8 cellular contexts compared by ENCODE assay signal in the genomic region with DNA sequence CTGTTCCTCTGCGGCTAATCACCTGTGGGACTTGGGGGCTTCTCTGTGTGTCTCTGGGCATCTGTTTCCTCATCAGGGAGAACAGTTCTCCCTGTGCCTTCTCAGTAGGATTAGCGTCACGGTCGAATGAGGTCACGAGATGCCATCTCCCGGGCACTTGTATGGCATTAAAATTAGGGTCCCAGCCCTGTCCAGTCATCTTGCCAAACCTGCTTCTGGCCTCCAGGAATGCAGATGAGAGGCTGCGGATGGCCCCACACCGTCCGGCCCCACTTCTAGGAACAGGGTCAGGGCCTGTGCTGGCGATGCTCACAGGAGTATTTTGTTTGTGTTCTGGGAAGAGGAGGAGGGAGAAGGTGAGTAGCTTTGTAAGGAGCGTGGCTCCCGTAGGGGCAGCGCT. TPM values are rescaled to one million over a fixed set of nuclear protein-coding genes. Genes with fewer than 3 reads are reported as not detected.
DNase-seq lines count a peak whose midpoint lies in the region; TF ChIP-seq lines count a peak whose summit lies in the region.

No MANE protein-coding gene starts in this region.

- H3K36me3 ChIP-seq in HEK293 (ENCODE audit: control insufficient read depth in 2 of 2, insufficient read depth in 1 of 2, low read length in 2 of 2) (peaks cover 4 to 45% of the 10 kb centered on the region in 2 experiments; a peak in 2 of 3 replicates), SJCRH30 (no peaks in the 10 kb centered on the region), spleen (peaks cover 0 to 51% (median 11%) of the 10 kb centered on the region in 6 donors)

- CTCF ChIA-PET in HEK293 (lab: Yijun Ruan, JAX), result interaction anchor here (0.6 to 4.1 kb wide), 7 partner anchors 8 to 1751 kb away, joined by 3 to 21 read pairs (median 4); no protein-coding TSS in a partner anchor

- DNase-seq in SJCRH30, result peak in 1 of 2 experiments; percentile 10
- peak; percentile 67 for DNase-seq in islet precursor cell
- DNase-seq in spleen, result no peak
- no peak for DNase-seq in activated CD8-positive, alpha-beta memory T cell treated with anti-CD3 and anti-CD28 coated beads, Interleukin-2, amount 50 U/mL, for 48 hours
- no peak for DNase-seq in kidney glomerular epithelial cell (lab: John Stamatoyannopoulos, UW)
- DNase-seq in T1000 (lab: John Stamatoyannopoulos, UW), result no peak
- no peak for DNase-seq in inferior parietal cortex (ENCODE audit: extremely low spot score)

- H3K4me1 ChIP-seq in HEK293 (ENCODE audit: control insufficient read depth, insufficient read depth, low read length) (peaks cover 11% of the 10 kb centered on the region), SJCRH30 (peaks cover 12% of the 10 kb centered on the region), spleen (peaks cover 31 to 43% (median 41%) of the 10 kb centered on the region in 6 donors)

- whole genome bisulfite sequencing in spleen, 5 donors, result 79 to 93% (median 83%) methylated on average over 10 to 13 of the region's 13 CpGs

- intact Hi-C loops in spleen (cut with DNase I; ENCODE audit: low total_unique reads), result no loop called here

- no peak overlapping the region for H3K4me3 ChIP-seq in HEK293 (ENCODE audit: low read depth, low read length)
- peak overlapping the region; percentile 37; the same call in 1 of the 2 replicates for H3K4me3 ChIP-seq in SJCRH30
- peak overlapping the region in 1 of 8 donors; percentile 18 for H3K4me3 ChIP-seq in spleen

- H3K9me3 ChIP-seq in HEK293 (ENCODE audit: control insufficient read depth, insufficient read depth, low read depth, low read length) (no peaks in the 10 kb centered on the region), SJCRH30 (replicated peaks) (no peaks in the 10 kb centered on the region), spleen (no peaks in the 10 kb centered on the region)

- no peak for TF ChIP-seq POLR2A in spleen (IDR thresholded peaks at IDR 0.05)

- H3K27ac ChIP-seq in HEK293 (ENCODE audit: extremely low read depth, low read depth, low read length) (peak overlapping the region; percentile 83), SJCRH30 (peak overlapping the region; percentile 83), spleen (peak overlapping the region in 7 of 8 donors; percentile 58 to 94 (median 85))

- POLR2A ChIA-PET in HEK293 (lab: Yijun Ruan, JAX), result interaction anchor here (1.3 to 2.7 kb wide), 3 partner anchors 29 to 49 kb away, joined by 3 to 11 read pairs (median 4); no protein-coding TSS in a partner anchor

- H3K27me3 ChIP-seq in SJCRH30, result no peaks in the 10 kb centered on the region
- no peaks in the 10 kb centered on the region for H3K27me3 ChIP-seq in spleen (replicated peaks in 1 of 7)

- TF ChIP-seq CTCF in HEK293 (tag by site-specific recombination; IDR thresholded peaks at IDR 0.05) (no peak), spleen (IDR thresholded peaks at IDR 0.05 in 8 of 11, conservative IDR thresholded peaks at IDR 0.05 in 3 of 11) (no peak)

TF ChIP-seq in HEK293, 187 proteins besides CTCF, POLR2A, EP300 and RAD21:
- TF ChIP-seq ZNF544 (tag by site-specific recombination; IDR thresholded peaks at IDR 0.05) (no peak), HOXA7 (CRISPR knock-in tag; IDR thresholded peaks at IDR 0.05; ENCODE audit: borderline replicate concordance) (no peak), ZNF621 (tag by site-specific recombination; IDR thresholded peaks at IDR 0.05) (no peak), ZNF514 (tag by site-specific recombination; IDR thresholded peaks at IDR 0.05) (no peak), ZEB2 (tag by site-specific recombination; IDR thresholded peaks at IDR 0.05) (no peak), ZBTB48 (tag by site-specific recombination; IDR thresholded peaks at IDR 0.05) (no peak), ZNF610 (tag by site-specific recombination; IDR thresholded peaks at IDR 0.05; ENCODE audit: borderline replicate concordance) (no peak)

RNA-seq across cellular contexts. Expression of gene OR1D5, which starts 58.5 kb away (rescaled TPM):
- total RNA-seq in SJCRH30 (2014; rRNA removed; shearing (Covaris generic)), result not detected in 2 replicates
- total RNA-seq in spleen, result not detected
- polyA plus RNA-seq in spleen, result not detected
